Comparison of ENCODE assay signal across 27 cellular contexts in the genomic region with DNA sequence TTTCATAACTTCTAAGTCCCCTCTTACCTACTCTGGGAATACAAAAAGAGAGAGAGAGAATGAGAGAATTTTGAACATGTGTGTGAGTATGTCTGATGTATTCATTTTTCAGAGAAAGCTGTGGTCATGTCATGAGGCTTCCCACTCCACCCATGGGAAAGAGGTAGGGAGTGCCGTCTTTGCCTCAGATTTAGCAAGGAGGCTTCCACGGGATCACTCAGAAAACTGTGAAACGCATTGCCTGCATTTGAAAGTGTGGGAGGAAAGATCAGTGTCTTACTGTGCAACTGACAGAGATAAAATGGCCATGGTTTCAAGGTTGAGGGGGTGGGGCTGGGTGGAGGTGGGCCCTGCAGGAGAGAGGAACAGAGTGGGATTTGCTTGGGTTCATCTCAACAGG.
"Had no signal": no experiment of that assay in that cellular context is flagged by ENCODE, and none has a peak within 500 bp of the region (broad histone marks: within the 10 kb centered on the region; RNA-seq: fewer than 3 reads in every experiment).

No MANE protein-coding gene starts in this region.

- H3K4me1 Mint-ChIP-seq: immature natural killer cell; naive thymus-derived CD4-positive, alpha-beta T cell; stimulated activated naive B cell treated with anti-CD40 and anti-IgM and Interleukin-4, amounts not matched to agents 10 μg/mL and 1 μg/mL and 100 μg/mL, for 72 hours had no signal

- H3K27ac ChIP-seq: left lung, lower lobe of right lung, pancreas, prostate gland, right lobe of liver, stomach, testis, thyroid gland, transverse colon, upper lobe of left lung, vagina had no signal

- H3K36me3 Mint-ChIP-seq: immature natural killer cell; naive thymus-derived CD4-positive, alpha-beta T cell; natural killer cell treated with Interleukin-12 subunit alpha and Interleukin-12 subunit beta and Interleukin-15 and Interleukin-18, amount 100 ng/mL, for 72 hours had no signal

- H3K4me3 Mint-ChIP-seq: immature natural killer cell; naive thymus-derived CD4-positive, alpha-beta T cell; natural killer cell treated with Interleukin-12 subunit alpha and Interleukin-12 subunit beta and Interleukin-15 and Interleukin-18, amount 100 ng/mL, for 72 hours; neural crest cell; stimulated activated naive B cell treated with anti-CD40 and anti-IgM and Interleukin-4, amounts not matched to agents 10 μg/mL and 1 μg/mL and 100 μg/mL, for 72 hours had no signal

- DNase-seq: hypothalamus; immature natural killer cell; kidney; left colon; left lung; lower lobe of right lung; mesendoderm; midbrain; mucosa of descending colon; naive thymus-derived CD4-positive, alpha-beta T cell; pancreas; posterior cingulate gyrus; right lobe of liver; stimulated activated CD4-positive, alpha-beta T cell treated with anti-CD3 and anti-CD28 coated beads, Interleukin-2, amount 100 ng/mL, for 24 hours; stimulated activated CD4-positive, alpha-beta T cell treated with anti-CD3 and anti-CD28 coated beads, Interleukin-4, amount 100 ng/mL, for 1 hour; stimulated activated naive B cell treated with anti-CD40 and anti-IgM and Interleukin-4, amounts not matched to agents 10 μg/mL and 1 μg/mL and 100 μg/mL, for 72 hours; stimulated activated naive CD8-positive, alpha-beta T cell treated with anti-CD3 and anti-CD28 coated beads, Interleukin-15, Interleukin-2, amounts not matched to agents 100 U/mL and 50 U/mL, for 24 hours; stomach; testis; thyroid gland; transverse colon; upper lobe of left lung had no signal

- H3K9me3 Mint-ChIP-seq: naive thymus-derived CD4-positive, alpha-beta T cell; natural killer cell treated with Interleukin-12 subunit alpha and Interleukin-12 subunit beta and Interleukin-15 and Interleukin-18, amount 100 ng/mL, for 72 hours; neural crest cell had no signal

- ATAC-seq: left colon; left lung; lower lobe of right lung; mucosa of descending colon; naive thymus-derived CD4-positive, alpha-beta T cell; natural killer cell treated with Interleukin-12 subunit alpha and Interleukin-12 subunit beta and Interleukin-15 and Interleukin-18, amount 100 ng/mL, for 72 hours; pancreas; right lobe of liver; stimulated activated naive B cell treated with anti-CD40 and anti-IgM and Interleukin-4, amounts not matched to agents 10 μg/mL and 1 μg/mL and 100 μg/mL, for 72 hours; stimulated activated naive CD8-positive, alpha-beta T cell treated with anti-CD3 and anti-CD28 coated beads, Interleukin-15, Interleukin-2, amounts not matched to agents 100 U/mL and 50 U/mL, for 24 hours had no signal

- H3K27ac Mint-ChIP-seq: immature natural killer cell; naive thymus-derived CD4-positive, alpha-beta T cell; natural killer cell treated with Interleukin-12 subunit alpha and Interleukin-12 subunit beta and Interleukin-15 and Interleukin-18, amount 100 ng/mL, for 72 hours; stimulated activated naive B cell treated with anti-CD40 and anti-IgM and Interleukin-4, amounts not matched to agents 10 μg/mL and 1 μg/mL and 100 μg/mL, for 72 hours had no signal

- H3K4me3 ChIP-seq: left lung, lower lobe of right lung, mucosa of descending colon, pancreas, prostate gland, right lobe of liver, smooth muscle cell, stomach, testis, thyroid gland, transverse colon, upper lobe of left lung, vagina had no signal
